Comparison of ENCODE assay signal across 21 cellular contexts in the genomic region with DNA sequence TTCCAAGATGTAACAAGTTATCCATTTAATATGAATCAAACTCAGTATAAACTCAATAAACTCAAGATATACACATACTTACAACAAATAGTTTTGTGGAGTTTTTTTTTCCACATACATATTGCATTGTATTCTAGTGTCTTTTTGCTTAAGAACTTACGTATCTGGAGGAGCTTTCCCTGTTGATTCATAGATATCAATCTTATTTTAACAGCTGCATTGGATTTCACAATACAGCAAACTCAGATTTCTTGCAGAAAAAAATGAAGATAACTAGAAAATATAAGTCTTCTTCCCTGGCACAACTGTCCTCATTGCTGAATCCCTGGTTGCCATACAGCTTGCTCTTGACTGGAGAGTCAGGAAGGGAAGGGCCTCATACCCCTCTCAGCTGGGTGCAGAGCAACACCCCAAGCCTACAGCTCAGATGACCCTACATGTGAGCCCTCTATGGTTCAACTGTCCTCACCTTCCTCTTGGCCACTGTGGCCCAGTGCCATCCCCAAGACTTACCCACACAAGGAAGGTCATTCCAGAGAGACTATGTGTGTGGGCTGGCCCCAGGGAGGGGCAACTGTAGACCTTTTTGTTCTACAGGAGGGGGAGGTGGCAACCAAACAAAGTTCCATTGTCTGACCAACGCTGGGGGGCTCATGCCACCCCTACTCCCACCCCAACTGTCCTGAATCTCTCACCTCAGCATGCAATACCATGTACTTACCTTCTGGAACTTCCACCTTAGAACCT. TPM values are rescaled to one million over a fixed set of nuclear protein-coding genes. Genes with fewer than 3 reads are reported as not detected.
A peak's percentile ranks its signal among the peaks of the same experiment; 100 is the strongest.
DNase-seq lines count a peak whose midpoint lies in the region; ATAC-seq, FAIRE-seq and TF ChIP-seq lines count a peak whose summit lies in the region.
"Had no signal": no experiment of that assay in that cellular context is flagged by ENCODE, and none has a peak within 500 bp of the region (broad histone marks: within the 10 kb centered on the region; RNA-seq: fewer than 3 reads in every experiment).

No MANE protein-coding gene starts in this region.

- no peak for ATAC-seq in natural killer cell
- no peak for ATAC-seq in natural killer cell treated with Interleukin-12 subunit alpha and Interleukin-12 subunit beta and Interleukin-15 and Interleukin-18, amount 100 ng/mL, for 72 hours
- no peak for ATAC-seq in K562
- ATAC-seq in GM18909 (IDR thresholded peaks at IDR 0.05; ENCODE audit: poor library complexity, unreplicated experiment): no peak
- ATAC-seq: activated CD4-positive, alpha-beta T cell treated with anti-CD3 and anti-CD28 coated beads for 36 hours; GM23338 had no signal

- peak; percentile 23 for FAIRE-seq in K562 (lab: Jason Lieb, UNC)
- FAIRE-seq: D721Med had no signal

- peaks cover 13% of the 10 kb centered on the region; the same call in 2 of the 3 replicates for H3K36me3 ChIP-seq in K562 (ENCODE audit: control insufficient read depth, insufficient read depth, low read length)
- H3K36me3 ChIP-seq: lower lobe of right lung, neural progenitor cell, suprapubic skin had no signal

- H3K4me3 ChIP-seq in K562: no peak overlapping the region
- H3K4me3 ChIP-seq: GM23338, lower lobe of right lung, neural progenitor cell, suprapubic skin had no signal

- POLR2A ChIA-PET in K562 (lab: Yijun Ruan, JAX): interaction anchor here (1.0 to 1.6 kb wide), 3 partner anchors 13 to 82 kb away, joined by 3 to 4 read pairs (median 3); a partner anchor contains a TSS

- TF ChIP-seq POLR2A in K562 (conservative IDR thresholded peaks at IDR 0.05): no peak

- DNase-seq in natural killer cell (no peak), K562 (ENCODE audit: extremely low read depth in 1 of 4, low spot score in 3 of 4) (no peak), iris pigment epithelial cell (ENCODE audit: low read depth) (peak; percentile 68), type B pancreatic cell (ENCODE audit: extremely low spot score, unreplicated experiment) (no peak), HFFc6 (no peak), NCI-H2196 (lab: John Stamatoyannopoulos, UW; ENCODE audit: unreplicated experiment) (no peak)
- DNase-seq in natural killer cell treated with Interleukin-12 subunit alpha and Interleukin-12 subunit beta and Interleukin-15 and Interleukin-18, amount 100 ng/mL, for 72 hours (ENCODE audit: low spot score): no peak
- DNase-seq: activated CD8-positive, alpha-beta memory T cell treated with anti-CD3 and anti-CD28 coated beads, Interleukin-2, amount 50 U/mL, for 48 hours; activated naive CD4-positive, alpha-beta T cell treated with anti-CD3 and anti-CD28 coated beads, Interleukin-2, amount 50 U/mL, for 16 hours; NCI-H187; SHP77 treated with DMSO at 0.1 percent for 48 hours had no signal

- TF ChIP-seq RAD21 in K562 (CRISPR knock-in tag; conservative IDR thresholded peaks at IDR 0.05 in 1 of 2, IDR thresholded peaks at IDR 0.05 in 1 of 2): no peak

- 58% methylated on average over 2 of the region's 2 CpGs for WGBS in K562 (ENCODE audit: insufficient coverage, low coverage, missing lambda C conversion rate)

- H3K36me3 Mint-ChIP-seq in natural killer cell (no peaks in the 10 kb centered on the region), type B pancreatic cell (no peaks in the 10 kb centered on the region), HFFc6 (ENCODE audit: low read depth) (no peaks in the 10 kb centered on the region)
- H3K36me3 Mint-ChIP-seq in natural killer cell treated with Interleukin-12 subunit alpha and Interleukin-12 subunit beta and Interleukin-15 and Interleukin-18, amount 100 ng/mL, for 72 hours: no peaks in the 10 kb centered on the region
- H3K36me3 Mint-ChIP-seq: neural progenitor cell had no signal

- no peaks in the 10 kb centered on the region for H3K9me1 ChIP-seq in K562 (ENCODE audit: control insufficient read depth, insufficient read depth, low read length)

- H3K4me1 ChIP-seq in K562 (replicated peaks in 1 of 2; ENCODE audit: control insufficient read depth in 2 of 2, insufficient read depth in 2 of 2, low read length in 2 of 2): peaks cover 35 to 44% of the 10 kb centered on the region in 2 experiments

- H3K27ac ChIP-seq in K562 (ENCODE audit: extremely low read depth, low read depth, low read length): peak overlapping the region; percentile 70; the same call in 2 of the 3 replicates
- H3K27ac ChIP-seq: neural progenitor cell, suprapubic skin had no signal

- BruUV-seq in K562 (replicated peaks; lab: Mats Ljungman, UMichigan): no TSS peak

- H3K4me3 Mint-ChIP-seq in natural killer cell (no peak overlapping the region), type B pancreatic cell (peak overlapping the region; percentile 37), HFFc6 (no peak overlapping the region)
- H3K4me3 Mint-ChIP-seq in natural killer cell treated with Interleukin-12 subunit alpha and Interleukin-12 subunit beta and Interleukin-15 and Interleukin-18, amount 100 ng/mL, for 72 hours: no peak overlapping the region
- H3K4me3 Mint-ChIP-seq: neural progenitor cell had no signal

- TF ChIP-seq CTCF in natural killer cell (IDR thresholded peaks at IDR 0.05) (no peak), K562 (IDR thresholded peaks at IDR 0.05 in 2 of 3, conservative IDR thresholded peaks at IDR 0.05 in 1 of 3; ENCODE audit: insufficient read depth in 2 of 3, low read depth in 1 of 3, low read length in 3 of 3) (no peak), type B pancreatic cell (conservative IDR thresholded peaks at IDR 0.05) (no peak), HFFc6 (IDR thresholded peaks at IDR 0.05) (no peak)

- CTCF ChIA-PET in K562 (lab: Yijun Ruan, JAX; ENCODE audit: low intra/inter-chr PET ratio): interaction anchor here (0.6 kb wide), 1 partner anchor 430 kb away, joined by 4 read pairs; no protein-coding TSS in a partner anchor

- H3K4me1 Mint-ChIP-seq in natural killer cell: peaks cover 28% of the 10 kb centered on the region in 2 donors
- peaks cover 31 to 34% of the 10 kb centered on the region in 2 donors for H3K4me1 Mint-ChIP-seq in natural killer cell treated with Interleukin-12 subunit alpha and Interleukin-12 subunit beta and Interleukin-15 and Interleukin-18, amount 100 ng/mL, for 72 hours (ENCODE audit: low read depth in 2 of 2)
- peaks cover 15% of the 10 kb centered on the region for H3K4me1 Mint-ChIP-seq in type B pancreatic cell (ENCODE audit: unreplicated experiment)
- peaks cover 36% of the 10 kb centered on the region for H3K4me1 Mint-ChIP-seq in HFFc6 (ENCODE audit: low read depth)

- H3K9me3 ChIP-seq in K562 (replicated peaks; ENCODE audit: control insufficient read depth, insufficient read depth, low read depth, low read length): no peaks in the 10 kb centered on the region
- H3K9me3 ChIP-seq: lower lobe of right lung, suprapubic skin had no signal

- H3K27ac Mint-ChIP-seq in natural killer cell (peak overlapping the region; percentile 90 to 96), type B pancreatic cell (no peak overlapping the region), HFFc6 (no peak overlapping the region)
- H3K27ac Mint-ChIP-seq in natural killer cell treated with Interleukin-12 subunit alpha and Interleukin-12 subunit beta and Interleukin-15 and Interleukin-18, amount 100 ng/mL, for 72 hours: peak overlapping the region in 1 of 2 donors; percentile 17
- H3K27ac Mint-ChIP-seq: neural progenitor cell had no signal

- H3K27me3 ChIP-seq in K562 (ENCODE audit: control insufficient read depth in 2 of 2, insufficient read depth in 2 of 2, low read length in 2 of 2): no peaks in the 10 kb centered on the region
- H3K27me3 ChIP-seq: neural progenitor cell, suprapubic skin had no signal

- H3K9me3 Mint-ChIP-seq in natural killer cell (no peaks in the 10 kb centered on the region), type B pancreatic cell (no peaks in the 10 kb centered on the region), HFFc6 (no peaks in the 10 kb centered on the region)
- H3K9me3 Mint-ChIP-seq in natural killer cell treated with Interleukin-12 subunit alpha and Interleukin-12 subunit beta and Interleukin-15 and Interleukin-18, amount 100 ng/mL, for 72 hours: no peaks in the 10 kb centered on the region
- H3K9me3 Mint-ChIP-seq: GM23338, neural progenitor cell had no signal

- intact Hi-C loops in natural killer cell (cut with micrococcal nuclease): loop anchor here (5.0 kb wide), 1 partner anchor 81 kb away; a partner anchor contains a TSS
- intact Hi-C loops in K562 (cut with micrococcal nuclease): loop anchor here (2.0 to 5.0 kb wide), 3 partner anchors 59 to 106 kb away; a partner anchor contains a TSS

- no peak for TF ChIP-seq EP300 in K562 (IDR thresholded peaks at IDR 0.05; ENCODE audit: low read length)

- no peaks in the 10 kb centered on the region for H4K20me1 ChIP-seq in K562 (replicated peaks; ENCODE audit: control insufficient read depth, insufficient read depth, low read length)

- H3K79me2 ChIP-seq in K562 (ENCODE audit: control insufficient read depth, insufficient read depth, low read length): peaks cover 19% of the 10 kb centered on the region

- H3K9ac ChIP-seq in K562 (ENCODE audit: insufficient read depth in 1 of 2, low read depth in 2 of 2, low read length in 2 of 2): peak overlapping the region in 1 of 2 experiments; percentile 15; a peak in 1 of 4 replicates
- H3K9ac ChIP-seq: neural progenitor cell had no signal

- peak overlapping the region; percentile 90 for H2AFZ ChIP-seq in K562 (ENCODE audit: low read depth, low read length)
- H2AFZ ChIP-seq: neural progenitor cell had no signal

- in situ Hi-C loops in K562 (cut with MboI): no loop called here

- H3K27me3 Mint-ChIP-seq in natural killer cell (ENCODE audit: low read depth in 2 of 2): no peaks in the 10 kb centered on the region
- no peaks in the 10 kb centered on the region for H3K27me3 Mint-ChIP-seq in natural killer cell treated with Interleukin-12 subunit alpha and Interleukin-12 subunit beta and Interleukin-15 and Interleukin-18, amount 100 ng/mL, for 72 hours
- peaks cover 11% of the 10 kb centered on the region for H3K27me3 Mint-ChIP-seq in type B pancreatic cell
- H3K27me3 Mint-ChIP-seq in HFFc6 (ENCODE audit: insufficient read depth): peaks cover 13% of the 10 kb centered on the region
- H3K27me3 Mint-ChIP-seq: activated CD4-positive, alpha-beta T cell treated with anti-CD3 and anti-CD28 coated beads for 36 hours had no signal

- H3K4me2 ChIP-seq in K562 (ENCODE audit: insufficient read depth, low read length): no peak overlapping the region
- H3K4me2 ChIP-seq: GM23338, neural progenitor cell had no signal

RNA-seq across cellular contexts. Expression of a gene that starts 1.7 kb away (rescaled TPM):
- 1 to 10 TPM; 4.6 to 9.0 (median 8.7) TPM for total RNA-seq in natural killer cell
- total RNA-seq in natural killer cell treated with Interleukin-12 subunit alpha and Interleukin-12 subunit beta and Interleukin-15 and Interleukin-18, amount 100 ng/mL, for 72 hours: 1 to 10 TPM; 4.4 to 6.6 TPM
- 8.6 and 19.9 TPM in 2 replicates for total RNA-seq in K562 (2011; cell fraction: chromatin; rRNA removed; ENCODE audit: low replicate concordance)
- 17.8 and 21.0 TPM in 2 replicates for total RNA-seq in K562 (2011; cell fraction: nucleolus; rRNA removed)
- total RNA-seq in K562 (2011; cell fraction: nucleoplasm; rRNA removed): 18.5 and 20.5 TPM in 2 replicates
- 13.5 and 19.0 TPM in 2 replicates for total RNA-seq in K562 (2014; rRNA removed)
- total RNA-seq in K562 (2014; rRNA removed; fragmentation: Illumina TruSeq; extraction: Trizol): 10.2 and 10.4 TPM in 2 replicates
- 10.2 and 10.3 TPM in 2 replicates for total RNA-seq in K562 (2015; rRNA removed; fragmentation: Illumina TruSeq; extraction: Trizol)
- total RNA-seq in K562 (2021): 11.4 and 15.3 TPM in 2 replicates
- 10.5 and 10.9 TPM in 2 replicates for polyA plus RNA-seq in K562 (2011; rRNA removed)
- polyA plus RNA-seq in K562 (2011; cell fraction: cytosol; rRNA removed): 15.5 and 16.4 TPM in 2 replicates
- 15.3 and 25.2 TPM in 2 replicates for polyA plus RNA-seq in K562 (2011; cell fraction: nucleus; rRNA removed)
- 15.0 and 18.0 TPM in 2 replicates for polyA plus RNA-seq in K562 (2012)
- polyA plus RNA-seq in K562 (2014; fragmentation: Illumina TruSeq; extraction: Trizol): 14.7 and 17.5 TPM in 2 replicates
- polyA plus RNA-seq in K562 (2014; fragmentation: Nextera tagmentation; extraction: Ambion mirVana): under 1 TPM; 0.22 to 0.31 TPM
- polyA plus RNA-seq in K562 (2014; rRNA removed): 15.7 and 16.6 TPM in 2 replicates
- 1.9 and 3.2 TPM in 2 replicates for polyA minus RNA-seq in K562 (2011; rRNA and poly(A)+ RNA removed)
- 2.4 and 3.4 TPM in 2 replicates for polyA minus RNA-seq in K562 (2011; cell fraction: cytosol; rRNA and poly(A)+ RNA removed)
- 4.7 and 8.1 TPM in 2 replicates for polyA minus RNA-seq in K562 (2011; cell fraction: nucleus; rRNA and poly(A)+ RNA removed)
- 0.76 and 3.6 TPM in 2 replicates for total RNA-seq in type B pancreatic cell (ENCODE audit: low replicate concordance)
- 1 to 10 TPM in 1 of 6 experiments, under 1 TPM in 5; 0.28 to 1.1 (median 0.64) TPM for total RNA-seq in HFFc6 (2021; fragmentation: NEBNext Ultra II Directional; extraction: Animal tissue kit (Norgen Biotek cat#: 25700))

RNA-seq across cellular contexts. Expression of a gene that starts 6.1 kb away (rescaled TPM):
- total RNA-seq in natural killer cell (10 to 100 TPM; 74.5 to 97.3 (median 86.0) TPM), K562 (2014; rRNA removed) (7.7 and 13.7 TPM in 2 replicates), K562 (2014; rRNA removed; fragmentation: Illumina TruSeq; extraction: Trizol) (74.8 and 87.4 TPM in 2 replicates), K562 (2015; rRNA removed; fragmentation: Illumina TruSeq; extraction: Trizol) (54.2 and 55.0 TPM in 2 replicates), K562 (2021) (161 and 178 TPM in 2 replicates), type B pancreatic cell (ENCODE audit: low replicate concordance) (206 and 235 TPM in 2 replicates)
- total RNA-seq in natural killer cell treated with Interleukin-12 subunit alpha and Interleukin-12 subunit beta and Interleukin-15 and Interleukin-18, amount 100 ng/mL, for 72 hours: 100 to 1,000 TPM; 127 to 183 TPM
- 35.9 and 56.0 TPM in 2 replicates for total RNA-seq in K562 (2011; cell fraction: chromatin; rRNA removed; ENCODE audit: low replicate concordance)
- total RNA-seq in K562 (2011; cell fraction: nucleolus; rRNA removed): 47.2 and 69.9 TPM in 2 replicates
- total RNA-seq in K562 (2011; cell fraction: nucleoplasm; rRNA removed): 58.2 and 68.6 TPM in 2 replicates
- polyA plus RNA-seq in K562 (2011; rRNA removed) (273 and 309 TPM in 2 replicates), K562 (2014; fragmentation: Illumina TruSeq; extraction: Trizol) (249 and 293 TPM in 2 replicates), K562 (2014; fragmentation: Nextera tagmentation; extraction: Ambion mirVana) (100 to 1,000 TPM in 1 of 2 experiments, 10 to 100 TPM in 1; 99.8 to 198 TPM), K562 (2014; rRNA removed) (174 and 184 TPM in 2 replicates)
- polyA plus RNA-seq in K562 (2011; cell fraction: cytosol; rRNA removed): 358 and 447 TPM in 2 replicates
- 83.7 and 117 TPM in 2 replicates for polyA plus RNA-seq in K562 (2011; cell fraction: nucleus; rRNA removed)
- polyA plus RNA-seq in K562 (2012): 144 and 207 TPM in 2 replicates
- 100 and 112 TPM in 2 replicates for polyA minus RNA-seq in K562 (2011; rRNA and poly(A)+ RNA removed)
- polyA minus RNA-seq in K562 (2011; cell fraction: cytosol; rRNA and poly(A)+ RNA removed): 61.5 and 99.0 TPM in 2 replicates
- polyA minus RNA-seq in K562 (2011; cell fraction: nucleus; rRNA and poly(A)+ RNA removed): 28.0 and 50.4 TPM in 2 replicates
- 100 to 1,000 TPM; 237 to 285 (median 247) TPM for total RNA-seq in HFFc6 (2021; fragmentation: NEBNext Ultra II Directional; extraction: Animal tissue kit (Norgen Biotek cat#: 25700))

RNA-seq across cellular contexts. Expression of a gene that starts 49.5 kb away (rescaled TPM):
- not detected for total RNA-seq in natural killer cell
- under 1 TPM in 1 of 2 donors, not detected in 1; 0.31 TPM for total RNA-seq in natural killer cell treated with Interleukin-12 subunit alpha and Interleukin-12 subunit beta and Interleukin-15 and Interleukin-18, amount 100 ng/mL, for 72 hours
- total RNA-seq in K562 (2011; cell fraction: chromatin; rRNA removed; ENCODE audit: low replicate concordance): not detected in 2 replicates
- total RNA-seq in K562 (2011; cell fraction: nucleolus; rRNA removed): not detected in 2 replicates
- total RNA-seq in K562 (2011; cell fraction: nucleoplasm; rRNA removed): not detected in 2 replicates
- total RNA-seq in K562 (2014; rRNA removed): not detected in 2 replicates
- total RNA-seq in K562 (2014; rRNA removed; fragmentation: Illumina TruSeq; extraction: Trizol): not detected in 2 replicates
- not detected in 2 replicates for total RNA-seq in K562 (2015; rRNA removed; fragmentation: Illumina TruSeq; extraction: Trizol)
- total RNA-seq in K562 (2021): not detected in 2 replicates
- polyA plus RNA-seq in K562 (2011; rRNA removed): not detected in 2 replicates
- polyA plus RNA-seq in K562 (2011; cell fraction: cytosol; rRNA removed): not detected in 2 replicates
- not detected in 2 replicates for polyA plus RNA-seq in K562 (2011; cell fraction: nucleus; rRNA removed)
- 0.08 and 0.22 TPM in 2 replicates for polyA plus RNA-seq in K562 (2012)
- not detected in 2 replicates for polyA plus RNA-seq in K562 (2014; fragmentation: Illumina TruSeq; extraction: Trizol)
- polyA plus RNA-seq in K562 (2014; fragmentation: Nextera tagmentation; extraction: Ambion mirVana): not detected
- not detected in 2 replicates for polyA plus RNA-seq in K562 (2014; rRNA removed)
- polyA minus RNA-seq in K562 (2011; rRNA and poly(A)+ RNA removed): not detected in 2 replicates
- polyA minus RNA-seq in K562 (2011; cell fraction: cytosol; rRNA and poly(A)+ RNA removed): not detected in 2 replicates
- not detected in 2 replicates for polyA minus RNA-seq in K562 (2011; cell fraction: nucleus; rRNA and poly(A)+ RNA removed)
- 1.0 and 3.4 TPM in 2 replicates for total RNA-seq in type B pancreatic cell (ENCODE audit: low replicate concordance)
- not detected for total RNA-seq in HFFc6 (2021; fragmentation: NEBNext Ultra II Directional; extraction: Animal tissue kit (Norgen Biotek cat#: 25700))
- total RNA-seq: NCI-H460; T-helper 2 cell treated with Interferon-gamma antibody and Interleukin-4, amounts not matched to agents 100 ng/mL and 5 ng/mL, for 36 hours had no signal

RNA-seq across cellular contexts. Expression of a gene that starts 59.6 kb away (rescaled TPM):
- total RNA-seq in natural killer cell (not detected), K562 (2014; rRNA removed) (not detected in 2 replicates), K562 (2014; rRNA removed; fragmentation: Illumina TruSeq; extraction: Trizol) (not detected in 2 replicates), K562 (2015; rRNA removed; fragmentation: Illumina TruSeq; extraction: Trizol) (not detected in 2 replicates), K562 (2021) (not detected in 2 replicates), type B pancreatic cell (ENCODE audit: low replicate concordance) (0.76 and 13.5 TPM in 2 replicates)
- not detected for total RNA-seq in natural killer cell treated with Interleukin-12 subunit alpha and Interleukin-12 subunit beta and Interleukin-15 and Interleukin-18, amount 100 ng/mL, for 72 hours
- not detected in 2 replicates for total RNA-seq in K562 (2011; cell fraction: chromatin; rRNA removed; ENCODE audit: low replicate concordance)
- not detected in 2 replicates for total RNA-seq in K562 (2011; cell fraction: nucleolus; rRNA removed)
- not detected in 2 replicates for total RNA-seq in K562 (2011; cell fraction: nucleoplasm; rRNA removed)
- polyA plus RNA-seq in K562 (2011; rRNA removed) (not detected in 2 replicates), K562 (2014; fragmentation: Illumina TruSeq; extraction: Trizol) (not detected in 2 replicates), K562 (2014; fragmentation: Nextera tagmentation; extraction: Ambion mirVana) (not detected), K562 (2014; rRNA removed) (not detected in 2 replicates)
- not detected in 2 replicates for polyA plus RNA-seq in K562 (2011; cell fraction: cytosol; rRNA removed)
- polyA plus RNA-seq in K562 (2011; cell fraction: nucleus; rRNA removed): not detected in 2 replicates
- polyA plus RNA-seq in K562 (2012): not detected in 2 replicates
- not detected in 2 replicates for polyA minus RNA-seq in K562 (2011; rRNA and poly(A)+ RNA removed)
- polyA minus RNA-seq in K562 (2011; cell fraction: cytosol; rRNA and poly(A)+ RNA removed): not detected in 2 replicates
- not detected in 2 replicates for polyA minus RNA-seq in K562 (2011; cell fraction: nucleus; rRNA and poly(A)+ RNA removed)
- total RNA-seq in HFFc6 (2021; fragmentation: NEBNext Ultra II Directional; extraction: Animal tissue kit (Norgen Biotek cat#: 25700)): not detected
- total RNA-seq: activated CD4-positive, alpha-beta T cell treated with anti-CD3 and anti-CD28 coated beads for 36 hours; GM23338; NCI-H460; renal cortical epithelial cell; suprapubic skin; T-helper 2 cell treated with Interferon-gamma antibody and Interleukin-4, amounts not matched to agents 100 ng/mL and 5 ng/mL, for 36 hours had no signal
- polyA plus RNA-seq: GM23338 had no signal

Comparison
In these comparisons a context has a peak if more than half of its experiments do, and no peak if none do; other contexts are left out.
1. H3K27ac Mint-ChIP-seq: peak in natural killer cell (2 of 2); none in type B pancreatic cell (single experiment) and HFFc6 (single experiment).